ENCODE assay signal across 8 cellular contexts in the genomic region with DNA sequence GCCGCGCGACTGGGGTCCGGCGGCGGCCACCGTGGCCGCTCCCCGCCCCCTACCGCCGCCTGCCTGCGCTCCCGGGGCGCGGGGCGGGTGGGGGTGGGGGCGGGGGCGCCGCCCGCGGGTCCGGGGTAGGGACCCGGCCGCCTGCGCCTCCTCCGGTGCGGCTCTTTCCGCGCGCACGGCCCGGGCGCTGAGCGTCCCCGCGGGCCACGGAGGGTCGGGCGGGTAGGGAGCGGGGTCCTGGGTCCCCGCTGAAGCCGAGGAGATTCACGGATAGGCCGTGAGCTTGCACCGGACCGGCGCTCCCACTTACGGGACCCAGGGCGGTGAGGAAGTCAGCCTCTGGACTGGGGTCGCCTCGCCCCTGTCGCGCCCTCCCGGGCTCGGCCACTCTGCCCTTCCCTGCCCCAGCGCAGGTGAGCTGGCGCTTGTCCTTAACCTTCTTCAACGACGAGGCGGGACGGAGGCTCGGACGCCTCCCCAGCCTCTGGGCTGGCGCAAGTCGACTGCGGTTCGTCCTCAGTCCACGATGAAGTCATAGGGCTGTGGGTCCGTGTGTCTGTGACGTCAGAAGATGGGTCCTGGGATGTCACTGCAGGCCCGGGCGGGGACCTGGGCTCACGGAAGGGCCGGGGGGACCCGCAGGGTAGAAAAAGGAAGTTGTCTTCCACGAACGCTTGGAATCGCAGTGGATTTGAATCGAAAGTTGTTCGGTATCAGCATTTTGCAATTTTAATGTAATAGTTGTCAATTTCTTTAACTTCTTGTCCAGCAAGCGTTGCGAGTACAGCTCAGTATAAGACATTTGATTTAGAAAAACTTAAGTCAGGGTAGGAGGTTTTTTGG.
DNase-seq lines count a peak whose midpoint lies in the region; ATAC-seq and TF ChIP-seq lines count a peak whose summit lies in the region.

No MANE protein-coding gene starts in this region.

- no peaks in the 10 kb centered on the region for H3K27me3 ChIP-seq in layer of hippocampus (ENCODE audit: control insufficient read depth, insufficient read depth, low read length)

- ATAC-seq in GM18858 (IDR thresholded peaks at IDR 0.05; ENCODE audit: unreplicated experiment), result peak; percentile 21
- peak; percentile 30 for ATAC-seq in HG03066 (IDR thresholded peaks at IDR 0.05; ENCODE audit: low read depth, unreplicated experiment)

- peak overlapping the region; percentile 100 for H3K4me3 ChIP-seq in choroid plexus epithelial cell (ENCODE audit: low read depth, low read length)

- no peak for TF ChIP-seq CTCF in choroid plexus epithelial cell (conservative IDR thresholded peaks at IDR 0.05; ENCODE audit: low read depth, low read length)

- DNase-seq in AG08395 (ENCODE audit: low spot score), result peak; percentile 84
- peak; percentile 87 for DNase-seq in NCI-H2227 (lab: John Stamatoyannopoulos, UW; ENCODE audit: unreplicated experiment)
- DNase-seq in activated CD4-positive, alpha-beta T cell treated with anti-CD3 and anti-CD28 coated beads for 24 hours (ENCODE audit: low read depth in 2 of 2), result peak; percentile 26 to 38
- peak; percentile 71 for DNase-seq in choroid plexus epithelial cell (ENCODE audit: low read depth)
- peak; percentile 38 to 47 for DNase-seq in stimulated activated CD4-positive, alpha-beta T cell treated with anti-CD3 and anti-CD28 coated beads, Interleukin-15, amount 100 ng/mL, for 48 hours (ENCODE audit: low read depth in 2 of 2)

- peak overlapping the region; percentile 83 for H3K27ac ChIP-seq in layer of hippocampus (ENCODE audit: low read depth, low read length)

Comparison
In these comparisons a context has a peak if more than half of its experiments do, and no peak if none do; other contexts are left out.
1. Peak in every context shown above with its lines: DNase-seq, ATAC-seq, H3K4me3 ChIP-seq and H3K27ac ChIP-seq.
2. DNase-seq: peak in every context shown above with its lines; median percentile 87 in NCI-H2227; 84 in AG08395; 71 in choroid plexus epithelial cell; 42 in stimulated activated CD4-positive, alpha-beta T cell treated with anti-CD3 and anti-CD28 coated beads, Interleukin-15, amount 100 ng/mL, for 48 hours; 32 in activated CD4-positive, alpha-beta T cell treated with anti-CD3 and anti-CD28 coated beads for 24 hours.